Comparison of ENCODE assay signal across 9 cellular contexts in the genomic region with DNA sequence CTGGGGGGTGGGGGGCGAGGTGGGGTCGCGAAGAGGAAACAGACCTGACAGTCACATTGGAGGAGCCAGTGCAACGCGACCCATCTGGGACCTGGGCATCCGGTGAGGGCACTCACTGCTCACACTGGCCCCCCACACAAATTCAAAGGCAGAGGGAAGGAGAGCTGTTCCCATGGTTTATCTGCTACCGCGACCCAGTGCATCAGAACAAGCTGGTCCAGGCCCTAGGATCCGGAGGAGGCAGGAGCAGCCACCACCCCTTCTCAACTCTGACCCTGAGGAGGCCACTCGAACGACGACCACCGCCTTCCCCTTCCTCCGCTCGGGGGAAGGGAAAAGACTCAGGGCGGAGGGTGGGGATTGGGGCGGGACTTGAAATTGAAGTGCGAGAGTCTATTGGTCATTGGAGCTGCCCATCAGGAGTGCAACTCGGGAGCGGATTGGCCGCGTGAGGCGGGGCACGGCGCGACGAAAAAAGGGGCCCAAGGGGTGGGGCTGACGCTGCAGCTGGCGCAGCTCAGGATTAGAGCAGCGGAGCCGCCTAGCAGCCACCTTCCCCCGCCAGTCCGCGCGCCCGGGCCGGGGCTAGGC. TPM values are rescaled to one million over a fixed set of nuclear protein-coding genes. Genes with fewer than 3 reads are reported as not detected.
DNase-seq lines count a peak whose midpoint lies in the region; ATAC-seq and TF ChIP-seq lines count a peak whose summit lies in the region.
"Had no signal": no experiment of that assay in that cellular context is flagged by ENCODE, and none has a peak within 500 bp of the region (broad histone marks: within the 10 kb centered on the region; RNA-seq: fewer than 3 reads in every experiment).

Gene CDK5R2 (plus strand): TSS at position 526 of the 591 bp plus-strand sequence. CDS start 155 bp downstream, outside the sequence.

- ATAC-seq in GM21529 (IDR thresholded peaks at IDR 0.05; ENCODE audit: unreplicated experiment) = peak; percentile 99

- H3K79me2 ChIP-seq in OCI-LY3 (ENCODE audit: low read length) = no peaks in the 10 kb centered on the region

- H3K9me3 ChIP-seq in OCI-LY3 (ENCODE audit: insufficient read depth, low read length) (no peaks in the 10 kb centered on the region), neuron (ENCODE audit: low read length) (no peaks in the 10 kb centered on the region)

- peak within 1 kb of the TSS; percentile 72 for H3K9ac ChIP-seq in OCI-LY3 (ENCODE audit: low read length)

- H3K4me2 ChIP-seq in OCI-LY3 (ENCODE audit: low read length) = peak within 1 kb of the TSS; percentile 94

- DNase-seq in DMS53 (lab: John Stamatoyannopoulos, UW) (peak; percentile 93), HuH-7 (ENCODE audit: low spot score) (peak; percentile 97), foreskin fibroblast (peak; percentile 66 to 89)
- DNase-seq in activated effector memory CD4-positive, alpha-beta T cell treated with Interleukin-2 at 50 U/mL for 16 hours = peak; percentile 36

- no peaks in the 10 kb centered on the region for H4K20me1 ChIP-seq in OCI-LY3 (ENCODE audit: insufficient read depth, low read length)

- no peaks in the 10 kb centered on the region for H3K27me3 ChIP-seq in OCI-LY3 (ENCODE audit: low read depth, low read length)
- peaks cover 47% of the 10 kb centered on the region for H3K27me3 ChIP-seq in neuron (ENCODE audit: insufficient read depth, low read length)

- H3K4me3 ChIP-seq in OCI-LY3 (ENCODE audit: low read length) (peak within 1 kb of the TSS; percentile 94), foreskin fibroblast (ENCODE audit: low read depth in 1 of 2, low read length in 2 of 2) (peak within 1 kb of the TSS; percentile 25 to 43), neuron (ENCODE audit: low read length) (peak within 1 kb of the TSS; percentile 72)

- H3K36me3 ChIP-seq in OCI-LY3 (replicated peaks; ENCODE audit: low read depth, low read length) (no peaks in the 10 kb centered on the region), neuron (ENCODE audit: insufficient read depth, low read length) (no peaks in the 10 kb centered on the region)

- peak within 1 kb of the TSS; percentile 78; the same call in 1 of the 2 replicates for H2AFZ ChIP-seq in OCI-LY3 (ENCODE audit: low read depth, low read length)
- peak within 1 kb of the TSS; percentile 87 for H2AFZ ChIP-seq in neuron (ENCODE audit: low read depth, low read length)

- no peak for TF ChIP-seq CTCF in OCI-LY3 (IDR thresholded peaks at IDR 0.05; ENCODE audit: low read depth, low read length)
- TF ChIP-seq CTCF in foreskin fibroblast (IDR thresholded peaks at IDR 0.05; ENCODE audit: low read depth, low read length) = no peak

- no peak within 1 kb of the TSS for H3K27ac ChIP-seq in OCI-LY3 (ENCODE audit: low read length)
- peak within 1 kb of the TSS; percentile 40 for H3K27ac ChIP-seq in temporal lobe (ENCODE audit: low read depth, low read length)

- H3K4me1 ChIP-seq in OCI-LY3 (ENCODE audit: low read length) = peaks cover 5% of the 10 kb centered on the region; the same call in 1 of the 2 replicates
- H3K4me1 ChIP-seq in neuron (ENCODE audit: insufficient read depth, low read length) = peaks cover 31% of the 10 kb centered on the region

RNA-seq across cellular contexts. Expression of gene CDK5R2, which starts in this region (rescaled TPM):
- 11.6 TPM for total RNA-seq in temporal lobe
- total RNA-seq: skeletal muscle tissue had no signal

Comparison
In these comparisons a context has a peak if more than half of its experiments do, and no peak if none do; other contexts are left out.
1. DNase-seq: peak in every context shown above with its lines; median percentile 97 in HuH-7; 93 in DMS53; 78 in foreskin fibroblast; 36 in activated effector memory CD4-positive, alpha-beta T cell treated with Interleukin-2 at 50 U/mL for 16 hours.
2. H3K4me3 ChIP-seq: peak in every context shown above with its lines; median percentile 94 in OCI-LY3; 72 in neuron; 34 in foreskin fibroblast.